In the genomic region with DNA sequence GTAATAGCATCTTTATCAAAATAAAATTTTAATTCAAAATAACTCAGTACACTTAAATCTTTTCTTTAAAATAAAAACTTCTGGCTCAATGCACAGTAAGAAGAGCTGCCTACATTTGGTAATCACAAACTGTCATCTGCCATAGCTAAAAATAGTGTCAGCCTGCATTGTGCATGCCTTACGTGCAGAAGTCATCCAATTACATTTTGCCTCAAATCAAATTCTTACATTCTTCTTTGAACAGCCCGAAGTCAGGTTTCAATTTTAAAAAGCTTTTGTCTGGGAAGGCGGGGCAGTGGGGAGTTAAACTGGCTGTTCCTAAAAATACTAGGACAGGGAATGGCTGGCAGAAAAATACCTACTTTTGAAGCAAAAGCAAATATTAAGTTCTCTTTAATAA, we compare ENCODE assay signal across 9 cellular contexts. TPM values are rescaled to one million over a fixed set of nuclear protein-coding genes. Genes with fewer than 3 reads are reported as not detected.
DNase-seq lines count a peak whose midpoint lies in the region; ATAC-seq and TF ChIP-seq lines count a peak whose summit lies in the region.
"Had no signal": no experiment of that assay in that cellular context is flagged by ENCODE, and none has a peak within 500 bp of the region (broad histone marks: within the 10 kb centered on the region; RNA-seq: fewer than 3 reads in every experiment).

No MANE protein-coding gene starts in this region.

- H3K27ac ChIP-seq in cardiac muscle cell, result peak overlapping the region; percentile 87
- H3K27ac ChIP-seq in thoracic aorta, result no peak overlapping the region

- POLR2A ChIA-PET in naive thymus-derived CD8-positive, alpha-beta T cell (lab: Charles Lee), result interaction anchor here (1.0 kb wide), 1 partner anchor 51 kb away, joined by 4 read pairs; the partner anchor contains the start of gene RTN4

- no peak for TF ChIP-seq CTCF in cardiac muscle cell (IDR thresholded peaks at IDR 0.05; ENCODE audit: low read depth, low read length)
- TF ChIP-seq CTCF in thoracic aorta (IDR thresholded peaks at IDR 0.05), result no peak

- H3K27me3 Mint-ChIP-seq in naive thymus-derived CD8-positive, alpha-beta T cell, result no peaks in the 10 kb centered on the region
- no peaks in the 10 kb centered on the region for H3K27me3 Mint-ChIP-seq in activated CD4-positive, alpha-beta T cell treated with anti-CD3 and anti-CD28 coated beads, Interleukin-2, amount 10 ng/mL, durations not matched to agents 24 days and 14 days

- H3K9me3 ChIP-seq in cardiac muscle cell (ENCODE audit: low read depth) (no peaks in the 10 kb centered on the region), thoracic aorta (no peaks in the 10 kb centered on the region)

- peak overlapping the region in 5 of 10 donors; percentile 15 to 44 (median 36) for H3K4me3 Mint-ChIP-seq in naive thymus-derived CD8-positive, alpha-beta T cell
- H3K4me3 Mint-ChIP-seq in activated CD4-positive, alpha-beta T cell treated with anti-CD3 and anti-CD28 coated beads, Interleukin-2, amount 10 ng/mL, durations not matched to agents 24 days and 14 days, result no peak overlapping the region

- H3K4me3 ChIP-seq in cardiac muscle cell (peak overlapping the region; percentile 3), thoracic aorta (peak overlapping the region; percentile 38)

- H3K4me1 ChIP-seq in cardiac muscle cell (ENCODE audit: low read depth), result peaks cover 39% of the 10 kb centered on the region
- H3K4me1 ChIP-seq in thoracic aorta (ENCODE audit: control insufficient read depth in 1 of 2, low read depth in 2 of 2), result peaks cover 62 to 88% of the 10 kb centered on the region in 2 donors

- H3K36me3 Mint-ChIP-seq in naive thymus-derived CD8-positive, alpha-beta T cell, result peaks cover 0 to 4% (median 0%) of the 10 kb centered on the region in 3 donors
- peaks cover 1% of the 10 kb centered on the region for H3K36me3 Mint-ChIP-seq in activated CD4-positive, alpha-beta T cell treated with anti-CD3 and anti-CD28 coated beads, Interleukin-2, amount 10 ng/mL, durations not matched to agents 24 days and 14 days (ENCODE audit: low read depth)

- H3K27me3 ChIP-seq in cardiac muscle cell, result no peaks in the 10 kb centered on the region
- no peaks in the 10 kb centered on the region for H3K27me3 ChIP-seq in thoracic aorta (replicated peaks; ENCODE audit: insufficient read depth)

- peaks cover 27 to 80% (median 73%) of the 10 kb centered on the region in 4 donors for H3K4me1 Mint-ChIP-seq in naive thymus-derived CD8-positive, alpha-beta T cell
- H3K4me1 Mint-ChIP-seq in activated CD4-positive, alpha-beta T cell treated with anti-CD3 and anti-CD28 coated beads, Interleukin-2, amount 10 ng/mL, durations not matched to agents 24 days and 14 days, result peaks cover 22% of the 10 kb centered on the region

- no peaks in the 10 kb centered on the region for H3K36me3 ChIP-seq in cardiac muscle cell
- H3K36me3 ChIP-seq in thoracic aorta, result no peaks in the 10 kb centered on the region

- H3K9me3 Mint-ChIP-seq in naive thymus-derived CD8-positive, alpha-beta T cell, result no peaks in the 10 kb centered on the region
- no peaks in the 10 kb centered on the region for H3K9me3 Mint-ChIP-seq in activated CD4-positive, alpha-beta T cell treated with anti-CD3 and anti-CD28 coated beads, Interleukin-2, amount 10 ng/mL, durations not matched to agents 24 days and 14 days

- intact Hi-C loops in left cardiac atrium (cut with DNase I), result no loop called here
- intact Hi-C loops in activated CD4-positive, alpha-beta T cell treated with anti-CD3 and anti-CD28 coated beads, Interleukin-2, amount 10 ng/mL, durations not matched to agents 24 days and 14 days (cut with micrococcal nuclease), result no loop called here

- ATAC-seq in left cardiac atrium (no peak), thoracic aorta (ENCODE audit: insufficient number of reproducible peaks, low FRiP score, low read depth) (no peak), HG03520 (IDR thresholded peaks at IDR 0.05; ENCODE audit: unreplicated experiment) (no peak)
- no peak for ATAC-seq in naive thymus-derived CD8-positive, alpha-beta T cell

- peak; percentile 54 to 74 for DNase-seq in cardiac muscle cell (ENCODE audit: low read depth in 1 of 2, low spot score in 1 of 2)
- no peak for DNase-seq in left cardiac atrium
- peak; percentile 35 to 61 for DNase-seq in NOMO-1 (lab: John Stamatoyannopoulos, UW; ENCODE audit: unreplicated experiment in 2 of 2)
- peak; percentile 37 for DNase-seq in dermis blood vessel endothelial cell
- DNase-seq in thoracic aorta (ENCODE audit: low spot score), result no peak
- DNase-seq in naive thymus-derived CD8-positive, alpha-beta T cell, result no peak
- no peak for DNase-seq in activated CD4-positive, alpha-beta T cell treated with anti-CD3 and anti-CD28 coated beads, Interleukin-2, amount 10 ng/mL, durations not matched to agents 24 days and 14 days
- DNase-seq: Calu3 had no signal

- H3K27ac Mint-ChIP-seq in naive thymus-derived CD8-positive, alpha-beta T cell, result peak overlapping the region in 4 of 10 donors; percentile 6 to 73 (median 37)
- H3K27ac Mint-ChIP-seq in activated CD4-positive, alpha-beta T cell treated with anti-CD3 and anti-CD28 coated beads, Interleukin-2, amount 10 ng/mL, durations not matched to agents 24 days and 14 days, result no peak overlapping the region

RNA-seq across cellular contexts. Expression of gene RTN4, which starts 51.1 kb away (rescaled TPM):
- total RNA-seq in cardiac muscle cell (164 and 186 TPM in 2 replicates), left cardiac atrium (100 to 1,000 TPM; 249 to 251 TPM), dermis blood vessel endothelial cell (118 and 312 TPM in 2 replicates), thoracic aorta (100 to 1,000 TPM; 253 to 331 TPM)
- 205 and 223 TPM in 2 replicates for polyA plus RNA-seq in cardiac muscle cell
- 10 to 100 TPM; 68.3 to 69.3 TPM for total RNA-seq in naive thymus-derived CD8-positive, alpha-beta T cell
- 10 to 100 TPM; 68.0 to 77.1 (median 74.2) TPM for polyA plus RNA-seq in naive thymus-derived CD8-positive, alpha-beta T cell
- total RNA-seq in activated CD4-positive, alpha-beta T cell treated with anti-CD3 and anti-CD28 coated beads, Interleukin-2, amount 10 ng/mL, durations not matched to agents 24 days and 14 days, result 86.9 and 90.1 TPM in 2 replicates

Comparison
In these comparisons a context has a peak if more than half of its experiments do, and no peak if none do; other contexts are left out.
1. DNase-seq: peak in cardiac muscle cell (2 of 2), NOMO-1 (2 of 2) and dermis blood vessel endothelial cell (single experiment); none in left cardiac atrium (single experiment), thoracic aorta (single experiment), naive thymus-derived CD8-positive, alpha-beta T cell (0 of 10) and activated CD4-positive, alpha-beta T cell treated with anti-CD3 and anti-CD28 coated beads, Interleukin-2, amount 10 ng/mL, durations not matched to agents 24 days and 14 days (single experiment).